Comparison of ENCODE assay signal across 14 cellular contexts in genomic region chr14:68897559-68898160, GRCh38.
A peak's percentile ranks its signal among the peaks of the same experiment; 100 is the strongest.
DNase-seq lines count a peak whose midpoint lies in the region; ATAC-seq, FAIRE-seq and TF ChIP-seq lines count a peak whose summit lies in the region.
"Had no signal": no experiment of that assay in that cellular context is flagged by ENCODE, and none has a peak within 500 bp of the region (broad histone marks: within the 10 kb centered on the region; RNA-seq: fewer than 3 reads in every experiment).

No MANE protein-coding gene starts in this region.

- dilution Hi-C loops in mammary epithelial cell (cut with HindIII; ENCODE audit: low sequenced_read_pairs): no loop called here

- H3K27ac Mint-ChIP-seq in MCF 10A (ENCODE audit: low read depth, unreplicated experiment): peak overlapping the region; percentile 95
- peak overlapping the region; percentile 68 for H3K27ac Mint-ChIP-seq in astrocyte (ENCODE audit: unreplicated experiment)
- peak overlapping the region; percentile 62 to 93 (median 86) for H3K27ac Mint-ChIP-seq in naive thymus-derived CD8-positive, alpha-beta T cell

- 72% methylated on average over 9 of the region's 9 CpGs for WGBS in mammary epithelial cell (ENCODE audit: low coverage, missing lambda C conversion rate)
- 38 to 40% methylated on average over 9 of the region's 9 CpGs for WGBS in aorta, 2 donors

- no peak for DNase-seq in MCF 10A (ENCODE audit: unreplicated experiment)
- no peak for DNase-seq in mammary epithelial cell
- no peak for DNase-seq in astrocyte (ENCODE audit: low read depth)
- peak in 1 of 10 donors; percentile 28 for DNase-seq in naive thymus-derived CD8-positive, alpha-beta T cell
- peak; percentile 32 to 62 for DNase-seq in aorta
- no peak for DNase-seq in NCI-H1694 treated with DMSO at 0.1 percent for 48 hours (lab: John Stamatoyannopoulos, UW)
- DNase-seq in effector CD8-positive, alpha-beta T cell (lab: John Stamatoyannopoulos, UW): no peak
- DNase-seq: DMS153, left cardiac atrium, NCI-H2029, NCI-H69, Peyer's patch had no signal

- H3K27me3 ChIP-seq in mammary epithelial cell (ENCODE audit: insufficient read depth, low read length) (no peaks in the 10 kb centered on the region), astrocyte (ENCODE audit: insufficient read depth, low read length) (no peaks in the 10 kb centered on the region), aorta (ENCODE audit: control insufficient read depth in 1 of 2, insufficient read depth in 2 of 2, low read length in 1 of 2) (no peaks in the 10 kb centered on the region)
- H3K27me3 ChIP-seq: Peyer's patch, tibial nerve had no signal

- in situ Hi-C loops in mammary epithelial cell (cut with MboI; ENCODE audit: low sequenced_read_pairs in 2 of 2): no loop called here

- POLR2A ChIA-PET in MCF 10A (lab: Yijun Ruan, JAX): interaction anchor here (1.1 kb wide), 1 partner anchor 324 kb away, joined by 6 read pairs; no protein-coding TSS in a partner anchor
- POLR2A ChIA-PET in naive thymus-derived CD8-positive, alpha-beta T cell (lab: Charles Lee): interaction anchor here (1.3 kb wide), 1 partner anchor 12 kb away, joined by 3 read pairs; no protein-coding TSS in a partner anchor

- H3K4me1 Mint-ChIP-seq in MCF 10A (ENCODE audit: insufficient read depth, unreplicated experiment) (peaks cover 10% of the 10 kb centered on the region), astrocyte (ENCODE audit: low read depth, unreplicated experiment) (peaks cover 76% of the 10 kb centered on the region)
- peaks cover 20 to 40% (median 25%) of the 10 kb centered on the region in 4 donors for H3K4me1 Mint-ChIP-seq in naive thymus-derived CD8-positive, alpha-beta T cell

- ATAC-seq in naive thymus-derived CD8-positive, alpha-beta T cell: no peak
- no peak for ATAC-seq in aorta (ENCODE audit: low FRiP score)
- no peak for ATAC-seq in HG02759 (IDR thresholded peaks at IDR 0.05; ENCODE audit: unreplicated experiment)

- H3K79me2 ChIP-seq in mammary epithelial cell (ENCODE audit: insufficient read depth, low read length) (peaks cover 91% of the 10 kb centered on the region), astrocyte (ENCODE audit: insufficient read depth, low read length) (peaks cover 92% of the 10 kb centered on the region)

- H4K20me1 ChIP-seq in mammary epithelial cell (ENCODE audit: insufficient read depth, low read length) (no peaks in the 10 kb centered on the region), astrocyte (ENCODE audit: insufficient read depth, low read length) (peaks cover 99% of the 10 kb centered on the region)

- peaks cover 48% of the 10 kb centered on the region for H3K36me3 ChIP-seq in mammary epithelial cell (ENCODE audit: insufficient read depth, low read length)
- peaks cover 87% of the 10 kb centered on the region for H3K36me3 ChIP-seq in astrocyte (ENCODE audit: insufficient read depth, low read length)
- peaks cover 0 to 17% of the 10 kb centered on the region in 2 donors for H3K36me3 ChIP-seq in aorta (ENCODE audit: control insufficient read depth in 1 of 2, insufficient read depth in 2 of 2, low read length in 1 of 2)

- H3K4me3 ChIP-seq in mammary epithelial cell (replicated peaks in 1 of 3; ENCODE audit: insufficient read depth in 1 of 3, low read depth in 2 of 3, low read length in 3 of 3) (no peak overlapping the region), astrocyte (ENCODE audit: insufficient read depth, low read depth, low read length) (no peak overlapping the region), aorta (ENCODE audit: low read length in 2 of 2) (no peak overlapping the region)
- H3K4me3 ChIP-seq: Peyer's patch, tibial nerve had no signal

- CTCF ChIA-PET in MCF 10A (lab: Yijun Ruan, JAX) (interaction anchor here (0.6 to 1.2 kb wide), 6 partner anchors 14 to 678 kb away, joined by 3 to 5 read pairs (median 4); no protein-coding TSS in a partner anchor), mammary epithelial cell (lab: Charles Lee; ENCODE audit: low non-redundant PET) (no interaction called here)

- H3K9ac ChIP-seq in mammary epithelial cell (ENCODE audit: insufficient read depth, low read length): no peak overlapping the region
- no peak overlapping the region for H3K9ac ChIP-seq in astrocyte (ENCODE audit: low read length)

- H3K9me3 ChIP-seq in mammary epithelial cell (replicated peaks; ENCODE audit: insufficient read depth, low read length) (no peaks in the 10 kb centered on the region), astrocyte (ENCODE audit: insufficient read depth, low read depth, low read length) (no peaks in the 10 kb centered on the region), aorta (ENCODE audit: control insufficient read depth, low read length) (no peaks in the 10 kb centered on the region)
- H3K9me3 ChIP-seq: Peyer's patch, tibial nerve had no signal

- H3K27me3 Mint-ChIP-seq in MCF 10A (ENCODE audit: insufficient read depth, unreplicated experiment): no peaks in the 10 kb centered on the region
- H3K27me3 Mint-ChIP-seq in astrocyte (ENCODE audit: low read depth, unreplicated experiment): no peaks in the 10 kb centered on the region
- no peaks in the 10 kb centered on the region for H3K27me3 Mint-ChIP-seq in naive thymus-derived CD8-positive, alpha-beta T cell

- H3K36me3 Mint-ChIP-seq in MCF 10A (ENCODE audit: insufficient read depth, unreplicated experiment): peaks cover 94% of the 10 kb centered on the region
- peaks cover 52% of the 10 kb centered on the region for H3K36me3 Mint-ChIP-seq in astrocyte (ENCODE audit: low read depth, unreplicated experiment)
- H3K36me3 Mint-ChIP-seq in naive thymus-derived CD8-positive, alpha-beta T cell: peaks cover 0 to 93% (median 25%) of the 10 kb centered on the region in 3 donors

- peaks cover 46% of the 10 kb centered on the region for H3K4me1 ChIP-seq in mammary epithelial cell (ENCODE audit: insufficient read depth, low read length)
- H3K4me1 ChIP-seq in astrocyte (ENCODE audit: insufficient read depth, low read length): peaks cover 37% of the 10 kb centered on the region
- H3K4me1 ChIP-seq in aorta (ENCODE audit: control insufficient read depth in 1 of 2, insufficient read depth in 2 of 2, low read length in 2 of 2): no peaks in the 10 kb centered on the region
- H3K4me1 ChIP-seq: Peyer's patch had no signal

- TF ChIP-seq CTCF in MCF 10A (IDR thresholded peaks at IDR 0.05; ENCODE audit: unreplicated experiment) (no peak), mammary epithelial cell (conservative IDR thresholded peaks at IDR 0.05 in 1 of 2, IDR thresholded peaks at IDR 0.05 in 1 of 2; ENCODE audit: extremely low read depth in 1 of 2, insufficient read depth in 1 of 2, low read depth in 1 of 2, low read length in 2 of 2) (no peak), astrocyte (IDR thresholded peaks at IDR 0.05; ENCODE audit: insufficient read depth, low read depth, low read length) (no peak)

- no TSS peak for BruUV-seq in MCF 10A (replicated peaks; lab: Mats Ljungman, UMichigan)
- no TSS peak for BruUV-seq in mammary epithelial cell (replicated peaks; lab: Mats Ljungman, UMichigan)

- H3K4me3 Mint-ChIP-seq in MCF 10A (ENCODE audit: unreplicated experiment) (no peak overlapping the region), astrocyte (ENCODE audit: unreplicated experiment) (no peak overlapping the region)
- no peak overlapping the region for H3K4me3 Mint-ChIP-seq in naive thymus-derived CD8-positive, alpha-beta T cell

- no peak overlapping the region for H3K4me2 ChIP-seq in mammary epithelial cell (ENCODE audit: insufficient read depth, low read depth, low read length)
- H3K4me2 ChIP-seq in astrocyte (ENCODE audit: low read length): no peak overlapping the region

- H3K9me3 Mint-ChIP-seq in MCF 10A (ENCODE audit: unreplicated experiment) (no peaks in the 10 kb centered on the region), astrocyte (ENCODE audit: unreplicated experiment) (no peaks in the 10 kb centered on the region)
- no peaks in the 10 kb centered on the region for H3K9me3 Mint-ChIP-seq in naive thymus-derived CD8-positive, alpha-beta T cell

- H3K27ac ChIP-seq in mammary epithelial cell (ENCODE audit: insufficient read depth, low read depth, low read length) (no peak overlapping the region), astrocyte (ENCODE audit: low read depth, low read length) (no peak overlapping the region), aorta (ENCODE audit: low read depth in 1 of 2, low read length in 2 of 2) (peak overlapping the region in 1 of 2 donors; percentile 43)
- H3K27ac ChIP-seq: tibial nerve had no signal

- H2AFZ ChIP-seq in mammary epithelial cell (ENCODE audit: low read depth, low read length) (no peak overlapping the region), astrocyte (ENCODE audit: low read depth, low read length) (no peak overlapping the region)

- intact Hi-C loops in MCF 10A (cut with micrococcal nuclease) (no loop called here), mammary epithelial cell (cut with micrococcal nuclease) (no loop called here), aorta (cut with DNase I) (no loop called here)

- FAIRE-seq in astrocyte (lab: Jason Lieb, UNC): no peak

Comparison
In these comparisons a context has a peak if more than half of its experiments do, and no peak if none do; other contexts are left out.
1. DNase-seq: peak in aorta (2 of 2); none in MCF 10A (single experiment), mammary epithelial cell (single experiment), astrocyte (single experiment), NCI-H1694 treated with DMSO at 0.1 percent for 48 hours (single experiment) and effector CD8-positive, alpha-beta T cell (single experiment).
2. Peak in every context shown above with its lines, with median percentiles within 50 percentile points of each other: H3K27ac Mint-ChIP-seq.